In genomic region chr12:103560604-103561101, GRCh38 we compare ENCODE assay signal across 13 cellular contexts. TPM values are rescaled to one million over a fixed set of nuclear protein-coding genes. Genes with fewer than 3 reads are reported as not detected.
DNase-seq lines count a peak whose midpoint lies in the region; ATAC-seq and TF ChIP-seq lines count a peak whose summit lies in the region.
"Had no signal": no experiment of that assay in that cellular context is flagged by ENCODE, and none has a peak within 500 bp of the region (broad histone marks: within the 10 kb centered on the region; RNA-seq: fewer than 3 reads in every experiment).

No MANE protein-coding gene starts in this region.

- H2AFZ ChIP-seq in osteoblast (ENCODE audit: low read length) = no peak overlapping the region

- H3K4me3 ChIP-seq in NT2/D1 (ENCODE audit: insufficient read length, low read depth) (no peak overlapping the region), epithelial cell of proximal tubule (ENCODE audit: low read depth, low read length) (no peak overlapping the region), osteoblast (ENCODE audit: insufficient read depth, low read length) (no peak overlapping the region), right atrium auricular region (no peak overlapping the region)
- H3K4me3 ChIP-seq: uterus had no signal

- H3K27ac ChIP-seq in osteoblast (ENCODE audit: low read depth, low read length) (peak overlapping the region; percentile 82), right atrium auricular region (no peak overlapping the region)
- H3K27ac ChIP-seq: neutrophil, uterus had no signal

- H3K9ac ChIP-seq in NT2/D1 (ENCODE audit: insufficient read length, low read depth) = no peak overlapping the region

- no peaks in the 10 kb centered on the region for H3K79me2 ChIP-seq in osteoblast (ENCODE audit: insufficient read depth, low read length)

- DNase-seq in EH (ENCODE audit: low read depth) (peak; percentile 99), NT2/D1 (ENCODE audit: low read depth, low spot score) (peak; percentile 30), epithelial cell of proximal tubule (ENCODE audit: low read depth) (peak; percentile 96), osteoblast (ENCODE audit: insufficient read length, low spot score, missing footprints) (peak; percentile 89), right atrium auricular region (ENCODE audit: low spot score) (no peak), GF-D8 (lab: John Stamatoyannopoulos, UW) (no peak), Ammon's horn (ENCODE audit: low spot score) (no peak)
- DNase-seq: NCI-H1092 treated with DMSO at 0.1 percent for 48 hours, RPMI8226, uterus had no signal

- no peak for ATAC-seq in HG02759 (IDR thresholded peaks at IDR 0.05; ENCODE audit: unreplicated experiment)

- TF ChIP-seq CTCF in epithelial cell of proximal tubule (conservative IDR thresholded peaks at IDR 0.05; ENCODE audit: low read depth, low read length) = no peak
- TF ChIP-seq CTCF in osteoblast (IDR thresholded peaks at IDR 0.05; ENCODE audit: extremely low read depth, low read depth, low read length) = no peak
- TF ChIP-seq CTCF in right atrium auricular region (IDR thresholded peaks at IDR 0.05) = no peak

- H3K4me2 ChIP-seq in osteoblast (ENCODE audit: insufficient read depth, low read length) = peak overlapping the region; percentile 21

- H3K4me1 ChIP-seq in NT2/D1 (ENCODE audit: insufficient read depth, insufficient read length) (no peaks in the 10 kb centered on the region), osteoblast (ENCODE audit: insufficient read depth, low read length) (peaks cover 16% of the 10 kb centered on the region), right atrium auricular region (no peaks in the 10 kb centered on the region)
- H3K4me1 ChIP-seq: uterus had no signal

- H3K27me3 ChIP-seq in NT2/D1 (ENCODE audit: insufficient read depth, insufficient read length) = no peaks in the 10 kb centered on the region
- H3K27me3 ChIP-seq in osteoblast (ENCODE audit: insufficient read depth, low read length) = no peaks in the 10 kb centered on the region
- H3K27me3 ChIP-seq in right atrium auricular region = no peaks in the 10 kb centered on the region
- H3K27me3 ChIP-seq: neutrophil, uterus had no signal

- H3K9me3 ChIP-seq in NT2/D1 (ENCODE audit: insufficient read depth, low read length) = 0 out of 2 replicates have a peak, but pooled peaks cover 10% of the 10 kb centered on the region
- H3K9me3 ChIP-seq in osteoblast (ENCODE audit: low read depth, low read length) = peaks cover 2% of the 10 kb centered on the region
- H3K9me3 ChIP-seq in right atrium auricular region = peaks cover 0 to 7% of the 10 kb centered on the region in 2 donors

- no peaks in the 10 kb centered on the region for H4K20me1 ChIP-seq in osteoblast (ENCODE audit: insufficient read depth, low read length)

- no peaks in the 10 kb centered on the region for H3K36me3 ChIP-seq in NT2/D1 (ENCODE audit: insufficient read depth, insufficient read length, low read length)
- no peaks in the 10 kb centered on the region for H3K36me3 ChIP-seq in osteoblast (ENCODE audit: insufficient read depth, low read length)
- no peaks in the 10 kb centered on the region for H3K36me3 ChIP-seq in right atrium auricular region
- H3K36me3 ChIP-seq: neutrophil, uterus had no signal

RNA-seq across cellular contexts. Expression of gene STAB2, which starts 26.4 kb away (rescaled TPM):
- total RNA-seq in epithelial cell of proximal tubule (not detected in 2 replicates), osteoblast (not detected in 2 replicates), right atrium auricular region (under 1 TPM in 1 of 2 donors, not detected in 1; 0.11 TPM)
- total RNA-seq: chondrocyte had no signal

Comparison
In these comparisons a context has a peak if more than half of its experiments do, and no peak if none do; other contexts are left out.
1. DNase-seq: peak in EH (single experiment), NT2/D1 (single experiment), epithelial cell of proximal tubule (single experiment) and osteoblast (single experiment); none in right atrium auricular region (single experiment), GF-D8 (single experiment) and Ammon's horn (single experiment).